Comparison of ENCODE assay signal across 1 cellular context in the genomic region with DNA sequence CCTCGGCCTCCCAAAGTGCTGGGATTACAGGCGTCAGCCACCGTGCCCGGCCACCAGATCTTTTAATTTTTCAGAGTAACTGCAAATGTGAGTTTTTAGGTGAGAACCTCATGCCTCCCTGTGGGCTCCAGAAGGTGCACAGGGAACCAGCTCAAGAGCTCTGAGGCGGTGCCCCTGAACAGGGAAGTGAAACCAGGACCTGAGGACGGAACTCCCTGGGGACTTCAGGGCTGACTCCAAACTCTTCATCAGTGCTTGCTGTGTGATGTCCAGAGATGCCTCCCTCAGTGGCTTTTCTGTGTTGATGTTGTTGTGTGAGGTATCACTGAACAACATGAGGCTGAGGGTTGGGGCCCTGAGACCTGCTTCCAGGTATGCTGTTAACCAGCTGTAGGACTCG.
TF ChIP-seq lines count a peak whose summit lies in the region.

No MANE protein-coding gene starts in this region.

TF ChIP-seq in GM12878, 131 proteins besides CTCF, POLR2A, EP300 and RAD21 (continues in another document):
- TF ChIP-seq ZNF384 (IDR thresholded peaks at IDR 0.05; ENCODE audit: borderline replicate concordance, low read depth, low read length) (no peak), NR2F1 (conservative IDR thresholded peaks at IDR 0.05) (peak; percentile 58), SIN3A (IDR thresholded peaks at IDR 0.05; ENCODE audit: low read depth, low read length) (no peak), SPI1 (IDR thresholded peaks at IDR 0.05; ENCODE audit: borderline replicate concordance, insufficient read depth, low read depth, low read length) (peak; percentile 98), IKZF1 (conservative IDR thresholded peaks at IDR 0.05) (peak; percentile 97), MEF2B (IDR thresholded peaks at IDR 0.05; ENCODE audit: partially characterized antibody, poor library complexity, severe bottlenecking) (peak; percentile 97), STAT1 (conservative IDR thresholded peaks at IDR 0.05) (no peak), ETV6 (conservative IDR thresholded peaks at IDR 0.05 in 1 of 2, IDR thresholded peaks at IDR 0.05 in 1 of 2; ENCODE audit: borderline replicate concordance in 1 of 2, low read depth in 1 of 2) (peak in 1 of 2 experiments; percentile 58; a peak in 2 of 4 replicates), DPF2 (IDR thresholded peaks at IDR 0.05) (peak; percentile 93), RUNX3 (IDR thresholded peaks at IDR 0.05; ENCODE audit: low read length) (peak; percentile 43), CHD2 (IDR thresholded peaks at IDR 0.05; ENCODE audit: borderline replicate concordance, low read depth, low read length) (0 out of 2 replicates have a peak, but pooled peaks have one; percentile 42), BCL11A (IDR thresholded peaks at IDR 0.05; ENCODE audit: low read depth, low read length) (peak; percentile 48), PAX8 (IDR thresholded peaks at IDR 0.05) (no peak), PAX5 (IDR thresholded peaks at IDR 0.05; ENCODE audit: borderline replicate concordance, low read depth, low read length) (0 out of 2 replicates have a peak, but pooled peaks have one; percentile 38), GATAD2B (conservative IDR thresholded peaks at IDR 0.05; ENCODE audit: low read depth) (peak; percentile 74; the same call in 1 of the 2 replicates), RAD51 (IDR thresholded peaks at IDR 0.05) (peak; percentile 21; the same call in 1 of the 2 replicates), IKZF2 (IDR thresholded peaks at IDR 0.05) (peak; percentile 93 to 95), RCOR1 (conservative IDR thresholded peaks at IDR 0.05; ENCODE audit: low read depth, low read length) (no peak), KLF5 (IDR thresholded peaks at IDR 0.05; ENCODE audit: partially characterized antibody) (no peak), MEF2A (IDR thresholded peaks at IDR 0.05; ENCODE audit: insufficient read depth, low read depth, low read length) (no peak), NBN (IDR thresholded peaks at IDR 0.05) (peak; percentile 70; the same call in 1 of the 2 replicates), JUND (IDR thresholded peaks at IDR 0.05; ENCODE audit: low read depth, low read length) (no peak), EED (IDR thresholded peaks at IDR 0.05; ENCODE audit: low read depth) (peak; percentile 96), ASH2L (IDR thresholded peaks at IDR 0.05; ENCODE audit: borderline replicate concordance, low read depth) (no peak), NFIC (IDR thresholded peaks at IDR 0.05; ENCODE audit: low read depth, low read length) (peak; percentile 53; the same call in 1 of the 2 replicates), CREM (IDR thresholded peaks at IDR 0.05; ENCODE audit: low read depth) (0 out of 2 replicates have a peak, but pooled peaks have one; percentile 33), BHLHE40 (IDR thresholded peaks at IDR 0.05; ENCODE audit: borderline replicate concordance in 1 of 2, low read depth in 2 of 2, low read length in 1 of 2) (peak in 1 of 2 experiments; percentile 46; a peak in 1 of 4 replicates), IRF4 (IDR thresholded peaks at IDR 0.05; ENCODE audit: low read depth, low read length) (peak; percentile 90), BMI1 (IDR thresholded peaks at IDR 0.05; ENCODE audit: borderline replicate concordance) (no peak)
- TF ChIP-seq, protein P1, sequence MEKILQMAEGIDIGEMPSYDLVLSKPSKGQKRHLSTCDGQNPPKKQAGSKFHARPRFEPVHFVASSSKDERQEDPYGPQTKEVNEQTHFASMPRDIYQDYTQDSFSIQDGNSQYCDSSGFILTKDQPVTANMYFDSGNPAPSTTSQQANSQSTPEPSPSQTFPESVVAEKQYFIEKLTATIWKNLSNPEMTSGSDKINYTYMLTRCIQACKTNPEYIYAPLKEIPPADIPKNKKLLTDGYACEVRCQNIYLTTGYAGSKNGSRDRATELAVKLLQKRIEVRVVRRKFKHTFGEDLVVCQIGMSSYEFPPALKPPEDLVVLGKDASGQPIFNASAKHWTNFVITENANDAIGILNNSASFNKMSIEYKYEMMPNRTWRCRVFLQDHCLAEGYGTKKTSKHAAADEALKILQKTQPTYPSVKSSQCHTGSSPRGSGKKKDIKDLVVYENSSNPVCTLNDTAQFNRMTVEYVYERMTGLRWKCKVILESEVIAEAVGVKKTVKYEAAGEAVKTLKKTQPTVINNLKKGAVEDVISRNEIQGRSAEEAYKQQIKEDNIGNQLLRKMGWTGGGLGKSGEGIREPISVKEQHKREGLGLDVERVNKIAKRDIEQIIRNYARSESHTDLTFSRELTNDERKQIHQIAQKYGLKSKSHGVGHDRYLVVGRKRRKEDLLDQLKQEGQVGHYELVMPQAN (conservative IDR thresholded peaks at IDR 0.05): no peak
- TF ChIP-seq, protein P2, sequence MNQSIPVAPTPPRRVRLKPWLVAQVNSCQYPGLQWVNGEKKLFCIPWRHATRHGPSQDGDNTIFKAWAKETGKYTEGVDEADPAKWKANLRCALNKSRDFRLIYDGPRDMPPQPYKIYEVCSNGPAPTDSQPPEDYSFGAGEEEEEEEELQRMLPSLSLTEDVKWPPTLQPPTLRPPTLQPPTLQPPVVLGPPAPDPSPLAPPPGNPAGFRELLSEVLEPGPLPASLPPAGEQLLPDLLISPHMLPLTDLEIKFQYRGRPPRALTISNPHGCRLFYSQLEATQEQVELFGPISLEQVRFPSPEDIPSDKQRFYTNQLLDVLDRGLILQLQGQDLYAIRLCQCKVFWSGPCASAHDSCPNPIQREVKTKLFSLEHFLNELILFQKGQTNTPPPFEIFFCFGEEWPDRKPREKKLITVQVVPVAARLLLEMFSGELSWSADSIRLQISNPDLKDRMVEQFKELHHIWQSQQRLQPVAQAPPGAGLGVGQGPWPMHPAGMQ (IDR thresholded peaks at IDR 0.05; ENCODE audit: borderline replicate concordance): no peak
- TF ChIP-seq, protein P3, sequence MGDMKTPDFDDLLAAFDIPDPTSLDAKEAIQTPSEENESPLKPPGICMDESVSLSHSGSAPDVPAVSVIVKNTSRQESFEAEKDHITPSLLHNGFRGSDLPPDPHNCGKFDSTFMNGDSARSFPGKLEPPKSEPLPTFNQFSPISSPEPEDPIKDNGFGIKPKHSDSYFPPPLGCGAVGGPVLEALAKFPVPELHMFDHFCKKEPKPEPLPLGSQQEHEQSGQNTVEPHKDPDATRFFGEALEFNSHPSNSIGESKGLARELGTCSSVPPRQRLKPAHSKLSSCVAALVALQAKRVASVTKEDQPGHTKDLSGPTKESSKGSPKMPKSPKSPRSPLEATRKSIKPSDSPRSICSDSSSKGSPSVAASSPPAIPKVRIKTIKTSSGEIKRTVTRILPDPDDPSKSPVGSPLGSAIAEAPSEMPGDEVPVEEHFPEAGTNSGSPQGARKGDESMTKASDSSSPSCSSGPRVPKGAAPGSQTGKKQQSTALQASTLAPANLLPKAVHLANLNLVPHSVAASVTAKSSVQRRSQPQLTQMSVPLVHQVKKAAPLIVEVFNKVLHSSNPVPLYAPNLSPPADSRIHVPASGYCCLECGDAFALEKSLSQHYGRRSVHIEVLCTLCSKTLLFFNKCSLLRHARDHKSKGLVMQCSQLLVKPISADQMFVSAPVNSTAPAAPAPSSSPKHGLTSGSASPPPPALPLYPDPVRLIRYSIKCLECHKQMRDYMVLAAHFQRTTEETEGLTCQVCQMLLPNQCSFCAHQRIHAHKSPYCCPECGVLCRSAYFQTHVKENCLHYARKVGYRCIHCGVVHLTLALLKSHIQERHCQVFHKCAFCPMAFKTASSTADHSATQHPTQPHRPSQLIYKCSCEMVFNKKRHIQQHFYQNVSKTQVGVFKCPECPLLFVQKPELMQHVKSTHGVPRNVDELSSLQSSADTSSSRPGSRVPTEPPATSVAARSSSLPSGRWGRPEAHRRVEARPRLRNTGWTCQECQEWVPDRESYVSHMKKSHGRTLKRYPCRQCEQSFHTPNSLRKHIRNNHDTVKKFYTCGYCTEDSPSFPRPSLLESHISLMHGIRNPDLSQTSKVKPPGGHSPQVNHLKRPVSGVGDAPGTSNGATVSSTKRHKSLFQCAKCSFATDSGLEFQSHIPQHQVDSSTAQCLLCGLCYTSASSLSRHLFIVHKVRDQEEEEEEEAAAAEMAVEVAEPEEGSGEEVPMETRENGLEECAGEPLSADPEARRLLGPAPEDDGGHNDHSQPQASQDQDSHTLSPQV (IDR thresholded peaks at IDR 0.05): no peak
- TF ChIP-seq, protein P4, sequence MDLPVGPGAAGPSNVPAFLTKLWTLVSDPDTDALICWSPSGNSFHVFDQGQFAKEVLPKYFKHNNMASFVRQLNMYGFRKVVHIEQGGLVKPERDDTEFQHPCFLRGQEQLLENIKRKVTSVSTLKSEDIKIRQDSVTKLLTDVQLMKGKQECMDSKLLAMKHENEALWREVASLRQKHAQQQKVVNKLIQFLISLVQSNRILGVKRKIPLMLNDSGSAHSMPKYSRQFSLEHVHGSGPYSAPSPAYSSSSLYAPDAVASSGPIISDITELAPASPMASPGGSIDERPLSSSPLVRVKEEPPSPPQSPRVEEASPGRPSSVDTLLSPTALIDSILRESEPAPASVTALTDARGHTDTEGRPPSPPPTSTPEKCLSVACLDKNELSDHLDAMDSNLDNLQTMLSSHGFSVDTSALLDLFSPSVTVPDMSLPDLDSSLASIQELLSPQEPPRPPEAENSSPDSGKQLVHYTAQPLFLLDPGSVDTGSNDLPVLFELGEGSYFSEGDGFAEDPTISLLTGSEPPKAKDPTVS (IDR thresholded peaks at IDR 0.05; ENCODE audit: low read depth, low read length): no peak
- TF ChIP-seq, protein P5, sequence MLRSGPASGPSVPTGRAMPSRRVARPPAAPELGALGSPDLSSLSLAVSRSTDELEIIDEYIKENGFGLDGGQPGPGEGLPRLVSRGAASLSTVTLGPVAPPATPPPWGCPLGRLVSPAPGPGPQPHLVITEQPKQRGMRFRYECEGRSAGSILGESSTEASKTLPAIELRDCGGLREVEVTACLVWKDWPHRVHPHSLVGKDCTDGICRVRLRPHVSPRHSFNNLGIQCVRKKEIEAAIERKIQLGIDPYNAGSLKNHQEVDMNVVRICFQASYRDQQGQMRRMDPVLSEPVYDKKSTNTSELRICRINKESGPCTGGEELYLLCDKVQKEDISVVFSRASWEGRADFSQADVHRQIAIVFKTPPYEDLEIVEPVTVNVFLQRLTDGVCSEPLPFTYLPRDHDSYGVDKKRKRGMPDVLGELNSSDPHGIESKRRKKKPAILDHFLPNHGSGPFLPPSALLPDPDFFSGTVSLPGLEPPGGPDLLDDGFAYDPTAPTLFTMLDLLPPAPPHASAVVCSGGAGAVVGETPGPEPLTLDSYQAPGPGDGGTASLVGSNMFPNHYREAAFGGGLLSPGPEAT (IDR thresholded peaks at IDR 0.05; ENCODE audit: low read depth): peak; percentile 73; the same call in 1 of the 2 replicates
- TF ChIP-seq, protein P6, sequence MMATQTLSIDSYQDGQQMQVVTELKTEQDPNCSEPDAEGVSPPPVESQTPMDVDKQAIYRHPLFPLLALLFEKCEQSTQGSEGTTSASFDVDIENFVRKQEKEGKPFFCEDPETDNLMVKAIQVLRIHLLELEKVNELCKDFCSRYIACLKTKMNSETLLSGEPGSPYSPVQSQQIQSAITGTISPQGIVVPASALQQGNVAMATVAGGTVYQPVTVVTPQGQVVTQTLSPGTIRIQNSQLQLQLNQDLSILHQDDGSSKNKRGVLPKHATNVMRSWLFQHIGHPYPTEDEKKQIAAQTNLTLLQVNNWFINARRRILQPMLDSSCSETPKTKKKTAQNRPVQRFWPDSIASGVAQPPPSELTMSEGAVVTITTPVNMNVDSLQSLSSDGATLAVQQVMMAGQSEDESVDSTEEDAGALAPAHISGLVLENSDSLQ (IDR thresholded peaks at IDR 0.05): no peak
- TF ChIP-seq, protein P7, sequence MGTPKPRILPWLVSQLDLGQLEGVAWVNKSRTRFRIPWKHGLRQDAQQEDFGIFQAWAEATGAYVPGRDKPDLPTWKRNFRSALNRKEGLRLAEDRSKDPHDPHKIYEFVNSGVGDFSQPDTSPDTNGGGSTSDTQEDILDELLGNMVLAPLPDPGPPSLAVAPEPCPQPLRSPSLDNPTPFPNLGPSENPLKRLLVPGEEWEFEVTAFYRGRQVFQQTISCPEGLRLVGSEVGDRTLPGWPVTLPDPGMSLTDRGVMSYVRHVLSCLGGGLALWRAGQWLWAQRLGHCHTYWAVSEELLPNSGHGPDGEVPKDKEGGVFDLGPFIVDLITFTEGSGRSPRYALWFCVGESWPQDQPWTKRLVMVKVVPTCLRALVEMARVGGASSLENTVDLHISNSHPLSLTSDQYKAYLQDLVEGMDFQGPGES (IDR thresholded peaks at IDR 0.05): no peak
- TF ChIP-seq, protein P8, sequence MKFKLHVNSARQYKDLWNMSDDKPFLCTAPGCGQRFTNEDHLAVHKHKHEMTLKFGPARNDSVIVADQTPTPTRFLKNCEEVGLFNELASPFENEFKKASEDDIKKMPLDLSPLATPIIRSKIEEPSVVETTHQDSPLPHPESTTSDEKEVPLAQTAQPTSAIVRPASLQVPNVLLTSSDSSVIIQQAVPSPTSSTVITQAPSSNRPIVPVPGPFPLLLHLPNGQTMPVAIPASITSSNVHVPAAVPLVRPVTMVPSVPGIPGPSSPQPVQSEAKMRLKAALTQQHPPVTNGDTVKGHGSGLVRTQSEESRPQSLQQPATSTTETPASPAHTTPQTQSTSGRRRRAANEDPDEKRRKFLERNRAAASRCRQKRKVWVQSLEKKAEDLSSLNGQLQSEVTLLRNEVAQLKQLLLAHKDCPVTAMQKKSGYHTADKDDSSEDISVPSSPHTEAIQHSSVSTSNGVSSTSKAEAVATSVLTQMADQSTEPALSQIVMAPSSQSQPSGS (IDR thresholded peaks at IDR 0.05; ENCODE audit: low read length): no peak
- TF ChIP-seq, protein P9, sequence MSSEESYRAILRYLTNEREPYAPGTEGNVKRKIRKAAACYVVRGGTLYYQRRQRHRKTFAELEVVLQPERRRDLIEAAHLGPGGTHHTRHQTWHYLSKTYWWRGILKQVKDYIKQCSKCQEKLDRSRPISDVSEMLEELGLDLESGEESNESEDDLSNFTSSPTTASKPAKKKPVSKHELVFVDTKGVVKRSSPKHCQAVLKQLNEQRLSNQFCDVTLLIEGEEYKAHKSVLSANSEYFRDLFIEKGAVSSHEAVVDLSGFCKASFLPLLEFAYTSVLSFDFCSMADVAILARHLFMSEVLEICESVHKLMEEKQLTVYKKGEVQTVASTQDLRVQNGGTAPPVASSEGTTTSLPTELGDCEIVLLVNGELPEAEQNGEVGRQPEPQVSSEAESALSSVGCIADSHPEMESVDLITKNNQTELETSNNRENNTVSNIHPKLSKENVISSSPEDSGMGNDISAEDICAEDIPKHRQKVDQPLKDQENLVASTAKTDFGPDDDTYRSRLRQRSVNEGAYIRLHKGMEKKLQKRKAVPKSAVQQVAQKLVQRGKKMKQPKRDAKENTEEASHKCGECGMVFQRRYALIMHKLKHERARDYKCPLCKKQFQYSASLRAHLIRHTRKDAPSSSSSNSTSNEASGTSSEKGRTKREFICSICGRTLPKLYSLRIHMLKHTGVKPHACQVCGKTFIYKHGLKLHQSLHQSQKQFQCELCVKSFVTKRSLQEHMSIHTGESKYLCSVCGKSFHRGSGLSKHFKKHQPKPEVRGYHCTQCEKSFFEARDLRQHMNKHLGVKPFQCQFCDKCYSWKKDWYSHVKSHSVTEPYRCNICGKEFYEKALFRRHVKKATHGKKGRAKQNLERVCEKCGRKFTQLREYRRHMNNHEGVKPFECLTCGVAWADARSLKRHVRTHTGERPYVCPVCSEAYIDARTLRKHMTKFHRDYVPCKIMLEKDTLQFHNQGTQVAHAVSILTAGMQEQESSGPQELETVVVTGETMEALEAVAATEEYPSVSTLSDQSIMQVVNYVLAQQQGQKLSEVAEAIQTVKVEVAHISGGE (CRISPR knock-in tag; IDR thresholded peaks at IDR 0.05): no peak
- TF ChIP-seq, protein P10, sequence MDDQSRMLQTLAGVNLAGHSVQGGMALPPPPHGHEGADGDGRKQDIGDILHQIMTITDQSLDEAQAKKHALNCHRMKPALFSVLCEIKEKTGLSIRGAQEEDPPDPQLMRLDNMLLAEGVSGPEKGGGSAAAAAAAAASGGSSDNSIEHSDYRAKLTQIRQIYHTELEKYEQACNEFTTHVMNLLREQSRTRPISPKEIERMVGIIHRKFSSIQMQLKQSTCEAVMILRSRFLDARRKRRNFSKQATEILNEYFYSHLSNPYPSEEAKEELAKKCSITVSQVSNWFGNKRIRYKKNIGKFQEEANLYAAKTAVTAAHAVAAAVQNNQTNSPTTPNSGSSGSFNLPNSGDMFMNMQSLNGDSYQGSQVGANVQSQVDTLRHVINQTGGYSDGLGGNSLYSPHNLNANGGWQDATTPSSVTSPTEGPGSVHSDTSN (IDR thresholded peaks at IDR 0.05; ENCODE audit: insufficient replicate concordance, low read depth, low read length): no peak
